7 cellular contexts compared by ENCODE assay signal in genomic region chr5:135398160-135398854, GRCh38. TPM values are rescaled to one million over a fixed set of nuclear protein-coding genes. Genes with fewer than 3 reads are reported as not detected.
DNase-seq lines count a peak whose midpoint lies in the region; ATAC-seq, FAIRE-seq and TF ChIP-seq lines count a peak whose summit lies in the region.

No MANE protein-coding gene starts in this region.

- ATAC-seq in HG02678 (IDR thresholded peaks at IDR 0.05; ENCODE audit: unreplicated experiment) (peak; percentile 32), pancreas (peak; percentile 30 to 61 (median 52))

- no peaks in the 10 kb centered on the region for H3K27me3 ChIP-seq in pancreas

- peak overlapping the region; percentile 19 to 75 (median 68) for H3K27ac ChIP-seq in pancreas

- WGBS in pancreas, 2 donors: 0% methylated on average over 43 of the region's 43 CpGs

- peaks cover 0 to 17% (median 8%) of the 10 kb centered on the region in 3 donors for H3K4me1 ChIP-seq in pancreas

- peak overlapping the region; percentile 73 to 82 for H3K4me3 ChIP-seq in foreskin fibroblast (ENCODE audit: low read depth in 1 of 2, low read length in 2 of 2)
- H3K4me3 ChIP-seq in pancreas: peak overlapping the region; percentile 63 to 98 (median 72)

- H3K36me3 ChIP-seq in pancreas: no peaks in the 10 kb centered on the region

- intact Hi-C loops in pancreas (cut with DNase I): no loop called here

- in situ Hi-C loops in GM13977 (cut with MboI; ENCODE audit: low pct_unique_long_range_greater_than_20kb, low sequenced_read_pairs, unreplicated experiment): no loop called here

- no peaks in the 10 kb centered on the region for H3K9me3 ChIP-seq in pancreas

- DNase-seq in GM13977 (ENCODE audit: low spot score) (peak; percentile 54), NCI-H2171 (lab: John Stamatoyannopoulos, UW) (peak; percentile 11), foreskin fibroblast (peak; percentile 21 to 58), pancreas (peak in 5 of 6 donors; percentile 29 to 80 (median 45)), NCI-H1694 treated with DMSO at 0.1 percent for 48 hours (lab: John Stamatoyannopoulos, UW) (no peak)
- DNase-seq in activated T-cell treated with anti-CD3 and anti-CD28 coated beads, Interleukin-2, amount 50 U/mL, for 1 hour: peak; percentile 48

- no peak for FAIRE-seq in pancreas (lab: Jason Lieb, UNC)

- TF ChIP-seq CTCF in GM13977 (IDR thresholded peaks at IDR 0.05; ENCODE audit: extremely low read depth, insufficient read depth, missing control alignments): no peak
- TF ChIP-seq CTCF in foreskin fibroblast (IDR thresholded peaks at IDR 0.05; ENCODE audit: low read depth, low read length): no peak
- TF ChIP-seq CTCF in pancreas (IDR thresholded peaks at IDR 0.05): no peak

RNA-seq across cellular contexts. Expression of gene MACROH2A1, which starts 0.7 kb away (rescaled TPM):
- 10 to 100 TPM; 25.7 to 72.1 (median 36.5) TPM for total RNA-seq in pancreas
- 10 to 100 TPM; 50.6 to 69.6 TPM for polyA plus RNA-seq in pancreas

RNA-seq across cellular contexts. Expression of gene DCANP1, which starts 48.8 kb away (rescaled TPM):
- total RNA-seq in pancreas: not detected
- not detected for polyA plus RNA-seq in pancreas

RNA-seq across cellular contexts. Expression of gene TIFAB, which starts 53.8 kb away (rescaled TPM):
- total RNA-seq in pancreas: under 1 TPM in 2 of 6 donors, not detected in 4; 0.12 to 0.21 TPM
- not detected for polyA plus RNA-seq in pancreas
